Comparison of ENCODE assay signal across 8 cellular contexts in genomic region chr9:137114220-137114612, GRCh38. TPM values are rescaled to one million over a fixed set of nuclear protein-coding genes. Genes with fewer than 3 reads are reported as not detected.
DNase-seq lines count a peak whose midpoint lies in the region; ATAC-seq, FAIRE-seq and TF ChIP-seq lines count a peak whose summit lies in the region.

No MANE protein-coding gene starts in this region.

- FAIRE-seq in small intestine (lab: Jason Lieb, UNC) = no peak

- in situ Hi-C loops in Panc1 (cut with HindIII; ENCODE audit: low pct_unique_long_range_greater_than_20kb, low sequenced_read_pairs) = no loop called here

- H3K9ac ChIP-seq in fibroblast of lung (ENCODE audit: insufficient read depth, low read length) = peak overlapping the region; percentile 50

- no peak for DNase-seq in activated CD4-positive, alpha-beta T cell treated with anti-CD3 and anti-CD28 coated beads, Interleukin-2, amount 10 ng/mL, durations not matched to agents 24 days and 14 days
- DNase-seq in activated CD4-positive, alpha-beta T cell treated with anti-CD3 and anti-CD28 coated beads for 48 hours = no peak
- DNase-seq in Panc1 (ENCODE audit: low read depth, low spot score) (no peak), fibroblast of lung (ENCODE audit: low read depth in 2 of 2) (no peak), small intestine (no peak), glutamatergic neuron (no peak)

- no peak overlapping the region for H2AFZ ChIP-seq in fibroblast of lung (ENCODE audit: low read length)

- intact Hi-C loops in activated CD4-positive, alpha-beta T cell treated with anti-CD3 and anti-CD28 coated beads, Interleukin-2, amount 10 ng/mL, durations not matched to agents 24 days and 14 days (cut with micrococcal nuclease) = loop anchor here (1.0 to 2.0 kb wide), 3 partner anchors 15 to 27 kb away; partner anchors contain the start of gene MAN1B1
- intact Hi-C loops in Panc1 (cut with micrococcal nuclease; ENCODE audit: unreplicated experiment) = no loop called here

- CTCF ChIA-PET in Panc1 (lab: Charles Lee) = no interaction called here

- H3K4me3 ChIP-seq in Panc1 (ENCODE audit: low read depth in 2 of 2, low read length in 2 of 2) = peak overlapping the region; percentile 45 to 56
- peak overlapping the region; percentile 23 to 64 (median 26) for H3K4me3 ChIP-seq in fibroblast of lung (replicated peaks in 1 of 4; ENCODE audit: control extremely low read depth in 1 of 4, insufficient read depth in 1 of 4, low read depth in 3 of 4, low read length in 4 of 4)
- peak overlapping the region; percentile 73 to 79 for H3K4me3 ChIP-seq in small intestine (ENCODE audit: low read depth in 1 of 2, low read length in 2 of 2)

- WGBS in small intestine, 3 donors = 0 to 2% (median 1%) methylated on average over 13 to 45 of the region's 45 CpGs

- no peaks in the 10 kb centered on the region for H4K20me1 ChIP-seq in fibroblast of lung (ENCODE audit: control insufficient read depth, extremely low read depth, insufficient read depth, low read length)

- peak overlapping the region; percentile 73 for H3K4me3 Mint-ChIP-seq in activated CD4-positive, alpha-beta T cell treated with anti-CD3 and anti-CD28 coated beads, Interleukin-2, amount 10 ng/mL, durations not matched to agents 24 days and 14 days
- H3K4me3 Mint-ChIP-seq in glutamatergic neuron (ENCODE audit: unreplicated experiment) = no peak overlapping the region

- peak overlapping the region; percentile 51 for H3K4me2 ChIP-seq in fibroblast of lung (ENCODE audit: extremely low read depth, insufficient read depth, low read length)

- peak; percentile 38 for ATAC-seq in Panc1
- ATAC-seq in HG03571 (IDR thresholded peaks at IDR 0.05; ENCODE audit: unreplicated experiment) = no peak
- ATAC-seq in GM18517 (IDR thresholded peaks at IDR 0.05; ENCODE audit: unreplicated experiment) = no peak

- H3K36me3 Mint-ChIP-seq in activated CD4-positive, alpha-beta T cell treated with anti-CD3 and anti-CD28 coated beads, Interleukin-2, amount 10 ng/mL, durations not matched to agents 24 days and 14 days (ENCODE audit: low read depth) = peaks cover 8% of the 10 kb centered on the region
- H3K36me3 Mint-ChIP-seq in glutamatergic neuron (ENCODE audit: unreplicated experiment) = no peaks in the 10 kb centered on the region

- H3K36me3 ChIP-seq in Panc1 (ENCODE audit: control insufficient read depth, insufficient read depth, low read length) (no peaks in the 10 kb centered on the region), fibroblast of lung (ENCODE audit: control insufficient read depth, insufficient read depth, low read length) (peaks cover 16% of the 10 kb centered on the region), small intestine (ENCODE audit: control insufficient read depth in 2 of 2, insufficient read depth in 2 of 2, low read length in 2 of 2) (peaks cover 0 to 7% of the 10 kb centered on the region in 2 donors)

- H3K9me3 Mint-ChIP-seq in activated CD4-positive, alpha-beta T cell treated with anti-CD3 and anti-CD28 coated beads, Interleukin-2, amount 10 ng/mL, durations not matched to agents 24 days and 14 days = no peaks in the 10 kb centered on the region
- peaks cover 4% of the 10 kb centered on the region for H3K9me3 Mint-ChIP-seq in glutamatergic neuron (ENCODE audit: unreplicated experiment)

- BruUV-seq in Panc1 (replicated peaks; lab: Mats Ljungman, UMichigan) = no TSS peak

- H3K27ac Mint-ChIP-seq in activated CD4-positive, alpha-beta T cell treated with anti-CD3 and anti-CD28 coated beads, Interleukin-2, amount 10 ng/mL, durations not matched to agents 24 days and 14 days = no peak overlapping the region
- no peak overlapping the region for H3K27ac Mint-ChIP-seq in glutamatergic neuron (ENCODE audit: unreplicated experiment)

- no peaks in the 10 kb centered on the region for H3K9me3 ChIP-seq in Panc1 (ENCODE audit: control insufficient read depth, insufficient read depth, low read depth, low read length)
- no peaks in the 10 kb centered on the region for H3K9me3 ChIP-seq in fibroblast of lung (ENCODE audit: control insufficient read depth, insufficient read depth, low read depth, low read length)
- no peaks in the 10 kb centered on the region for H3K9me3 ChIP-seq in small intestine (ENCODE audit: control insufficient read depth, low read depth)

- no peaks in the 10 kb centered on the region for H3K27me3 Mint-ChIP-seq in activated CD4-positive, alpha-beta T cell treated with anti-CD3 and anti-CD28 coated beads, Interleukin-2, amount 10 ng/mL, durations not matched to agents 24 days and 14 days
- H3K27me3 Mint-ChIP-seq in glutamatergic neuron (ENCODE audit: unreplicated experiment) = peaks cover 4% of the 10 kb centered on the region

- no peak for TF ChIP-seq CTCF in Panc1 (IDR thresholded peaks at IDR 0.05)
- TF ChIP-seq CTCF in fibroblast of lung (conservative IDR thresholded peaks at IDR 0.05 in 1 of 2, IDR thresholded peaks at IDR 0.05 in 1 of 2; ENCODE audit: low read depth in 1 of 2, low read length in 2 of 2) = no peak
- no peak for TF ChIP-seq CTCF in glutamatergic neuron (IDR thresholded peaks at IDR 0.05; ENCODE audit: partially characterized antibody, unreplicated experiment)

- H3K27me3 ChIP-seq in Panc1 (ENCODE audit: control insufficient read depth, insufficient read depth, low read length) (no peaks in the 10 kb centered on the region), fibroblast of lung (ENCODE audit: control insufficient read depth, insufficient read depth, low read length) (no peaks in the 10 kb centered on the region), small intestine (ENCODE audit: control insufficient read depth in 2 of 2, insufficient read depth in 2 of 2, low read length in 2 of 2) (no peaks in the 10 kb centered on the region)

- peaks cover 8% of the 10 kb centered on the region for H3K4me1 Mint-ChIP-seq in activated CD4-positive, alpha-beta T cell treated with anti-CD3 and anti-CD28 coated beads, Interleukin-2, amount 10 ng/mL, durations not matched to agents 24 days and 14 days
- H3K4me1 Mint-ChIP-seq in glutamatergic neuron (ENCODE audit: low read depth, unreplicated experiment) = peaks cover 5% of the 10 kb centered on the region

- POLR2A ChIA-PET in Panc1 (lab: Charles Lee) = interaction anchor here (0.6 to 0.7 kb wide), 2 partner anchors 87 to 122 kb away, joined by 4 read pairs; partner anchors contain the start of gene TPRN

- H3K27ac ChIP-seq in Panc1 (ENCODE audit: low read length) (no peak overlapping the region), fibroblast of lung (ENCODE audit: insufficient read depth, low read length) (no peak overlapping the region), small intestine (ENCODE audit: low read depth in 1 of 2, low read length in 1 of 2) (no peak overlapping the region)

- no peaks in the 10 kb centered on the region for H3K4me1 ChIP-seq in Panc1 (ENCODE audit: control insufficient read depth, insufficient read depth, low read length)
- no peaks in the 10 kb centered on the region for H3K4me1 ChIP-seq in fibroblast of lung (ENCODE audit: control insufficient read depth, extremely low read depth, insufficient read depth, low read length)
- peaks cover 0 to 4% of the 10 kb centered on the region in 2 donors for H3K4me1 ChIP-seq in small intestine (ENCODE audit: control insufficient read depth in 2 of 2, insufficient read depth in 1 of 2, low read depth in 1 of 2, low read length in 1 of 2)

- no peaks in the 10 kb centered on the region for H3K79me2 ChIP-seq in fibroblast of lung (ENCODE audit: control insufficient read depth, insufficient read depth, low read length)

RNA-seq across cellular contexts. Expression of gene DPP7, which starts 0.3 kb away (rescaled TPM):
- 365 and 375 TPM in 2 replicates for total RNA-seq in activated CD4-positive, alpha-beta T cell treated with anti-CD3 and anti-CD28 coated beads, Interleukin-2, amount 10 ng/mL, durations not matched to agents 24 days and 14 days
- total RNA-seq in Panc1 (2021; ENCODE audit: unreplicated experiment) (236 TPM), fibroblast of lung (93.0 and 126 TPM in 2 replicates), glutamatergic neuron (ENCODE audit: unreplicated experiment) (30.8 TPM)
- 290 TPM for polyA plus RNA-seq in Panc1 (2012; ENCODE audit: insufficient read length)
- polyA plus RNA-seq in fibroblast of lung (28.6 and 44.3 TPM in 2 replicates), small intestine (100 to 1,000 TPM in 2 of 3 donors, 10 to 100 TPM in 1; 66.2 to 133 (median 108) TPM)
- 73.2 and 106 TPM in 2 replicates for polyA plus RNA-seq in fibroblast of lung (2012)
- polyA minus RNA-seq in fibroblast of lung (ENCODE audit: low replicate concordance) = 114 and 188 TPM in 2 replicates

RNA-seq across cellular contexts. Expression of gene GRIN1, which starts 24.7 kb away (rescaled TPM):
- total RNA-seq in activated CD4-positive, alpha-beta T cell treated with anti-CD3 and anti-CD28 coated beads, Interleukin-2, amount 10 ng/mL, durations not matched to agents 24 days and 14 days = 0.07 TPM in 1 of 2 replicates, not detected in the other
- 4.9 TPM for total RNA-seq in Panc1 (2021; ENCODE audit: unreplicated experiment)
- 11.5 TPM for polyA plus RNA-seq in Panc1 (2012; ENCODE audit: insufficient read length)
- under 0.01 TPM in 1 of 2 replicates, not detected in the other for total RNA-seq in fibroblast of lung
- polyA plus RNA-seq in fibroblast of lung = 0.06 and 0.08 TPM in 2 replicates
- polyA plus RNA-seq in fibroblast of lung (2012) = 0.06 and 0.17 TPM in 2 replicates
- polyA minus RNA-seq in fibroblast of lung (ENCODE audit: low replicate concordance) = 1.6 TPM in 1 of 2 replicates, not detected in the other
- under 1 TPM in 1 of 3 donors, not detected in 2; 0.79 TPM for polyA plus RNA-seq in small intestine
- 5.5 TPM for total RNA-seq in glutamatergic neuron (ENCODE audit: unreplicated experiment)

RNA-seq across cellular contexts. Expression of gene MAN1B1, which starts 27.4 kb away (rescaled TPM):
- 49.7 and 50.1 TPM in 2 replicates for total RNA-seq in activated CD4-positive, alpha-beta T cell treated with anti-CD3 and anti-CD28 coated beads, Interleukin-2, amount 10 ng/mL, durations not matched to agents 24 days and 14 days
- total RNA-seq in Panc1 (2021; ENCODE audit: unreplicated experiment) = 57.2 TPM
- 49.5 TPM for polyA plus RNA-seq in Panc1 (2012; ENCODE audit: insufficient read length)
- total RNA-seq in fibroblast of lung = 63.2 and 96.6 TPM in 2 replicates
- polyA plus RNA-seq in fibroblast of lung = 43.0 and 45.5 TPM in 2 replicates
- polyA plus RNA-seq in fibroblast of lung (2012) = 56.4 and 57.7 TPM in 2 replicates
- polyA minus RNA-seq in fibroblast of lung (ENCODE audit: low replicate concordance) = 52.3 and 62.5 TPM in 2 replicates
- 10 to 100 TPM; 40.3 to 69.4 (median 41.4) TPM for polyA plus RNA-seq in small intestine
- total RNA-seq in glutamatergic neuron (ENCODE audit: unreplicated experiment) = 59.8 TPM

RNA-seq across cellular contexts. Expression of gene UAP1L1, which starts 36.9 kb away (rescaled TPM):
- 17.1 and 19.1 TPM in 2 replicates for total RNA-seq in activated CD4-positive, alpha-beta T cell treated with anti-CD3 and anti-CD28 coated beads, Interleukin-2, amount 10 ng/mL, durations not matched to agents 24 days and 14 days
- total RNA-seq in Panc1 (2021; ENCODE audit: unreplicated experiment) (23.1 TPM), fibroblast of lung (15.7 and 21.1 TPM in 2 replicates), glutamatergic neuron (ENCODE audit: unreplicated experiment) (5.1 TPM)
- polyA plus RNA-seq in Panc1 (2012; ENCODE audit: insufficient read length) = 13.1 TPM
- polyA plus RNA-seq in fibroblast of lung (16.4 and 17.9 TPM in 2 replicates), small intestine (1 to 10 TPM in 2 of 3 donors, under 1 TPM in 1; 0.89 to 6.2 (median 4.3) TPM)
- polyA plus RNA-seq in fibroblast of lung (2012) = 17.5 and 22.4 TPM in 2 replicates
- 23.5 and 28.3 TPM in 2 replicates for polyA minus RNA-seq in fibroblast of lung (ENCODE audit: low replicate concordance)

RNA-seq across cellular contexts. Expression of gene SAPCD2, which starts 43.9 kb away (rescaled TPM):
- 22.8 and 23.8 TPM in 2 replicates for total RNA-seq in activated CD4-positive, alpha-beta T cell treated with anti-CD3 and anti-CD28 coated beads, Interleukin-2, amount 10 ng/mL, durations not matched to agents 24 days and 14 days
- total RNA-seq in Panc1 (2021; ENCODE audit: unreplicated experiment) (18.4 TPM), fibroblast of lung (0.26 and 2.8 TPM in 2 replicates), glutamatergic neuron (ENCODE audit: unreplicated experiment) (13.5 TPM)
- polyA plus RNA-seq in Panc1 (2012; ENCODE audit: insufficient read length) = 11.5 TPM
- polyA plus RNA-seq in fibroblast of lung (0.85 and 2.7 TPM in 2 replicates), small intestine (10 to 100 TPM in 1 of 3 donors, 1 to 10 TPM in 1, under 1 TPM in 1; 0.81 to 22.2 (median 1.1) TPM)
- polyA plus RNA-seq in fibroblast of lung (2012) = 1.6 and 6.4 TPM in 2 replicates
- polyA minus RNA-seq in fibroblast of lung (ENCODE audit: low replicate concordance) = 1.0 and 2.9 TPM in 2 replicates

Comparison
In these comparisons a context has a peak if more than half of its experiments do, and no peak if none do; other contexts are left out.
1. H3K4me3 ChIP-seq: peak in every context shown above with its lines; median percentile 76 in small intestine; 50 in Panc1; 26 in fibroblast of lung.